In the genomic region with DNA sequence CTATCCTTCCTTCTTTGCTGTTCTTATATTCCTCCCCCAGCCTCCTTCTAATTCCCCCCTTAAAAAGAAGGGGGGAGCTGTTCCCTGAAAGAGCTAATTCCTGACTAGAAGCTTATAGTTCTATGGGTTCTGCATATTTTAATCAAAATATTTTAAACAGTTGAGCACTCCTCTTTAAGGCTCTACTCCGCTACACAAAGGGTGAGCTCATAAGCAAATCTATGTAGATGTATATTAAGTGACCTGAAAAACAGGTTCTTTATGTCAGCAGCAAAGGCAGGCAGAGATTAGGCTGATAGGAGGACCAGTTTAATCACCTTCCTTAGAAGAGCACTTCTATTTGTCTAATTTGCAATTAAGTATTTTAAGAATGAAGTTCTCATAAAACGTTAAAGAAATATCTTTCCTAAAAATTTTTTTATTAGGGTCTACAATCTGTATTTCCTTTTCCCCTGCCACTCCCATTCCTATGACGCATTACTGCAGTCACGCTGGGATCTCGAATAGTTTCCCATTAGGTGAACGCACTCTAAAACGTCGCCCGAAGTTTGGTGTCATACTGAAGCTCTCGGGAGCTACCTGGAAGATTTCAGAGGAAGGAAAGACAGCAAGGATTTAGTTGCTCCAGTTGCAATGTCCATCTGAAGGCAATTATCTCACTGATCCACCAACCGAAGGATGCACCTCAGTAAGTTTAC, we compare ENCODE assay signal across 14 cellular contexts. TPM values are rescaled to one million over a fixed set of nuclear protein-coding genes. Genes with fewer than 3 reads are reported as not detected.
A peak's percentile ranks its signal among the peaks of the same experiment; 100 is the strongest.
DNase-seq lines count a peak whose midpoint lies in the region; ATAC-seq and TF ChIP-seq lines count a peak whose summit lies in the region.
"Had no signal": no experiment of that assay in that cellular context is flagged by ENCODE, and none has a peak within 500 bp of the region (broad histone marks: within the 10 kb centered on the region; RNA-seq: fewer than 3 reads in every experiment).

No MANE protein-coding gene starts in this region.

- DNase-seq in ELF-1 (ENCODE audit: low read depth, low spot score) (peak; percentile 46), foreskin fibroblast (peak in 1 of 2 donors; percentile 71), neuronal stem cell (ENCODE audit: low spot score) (no peak), body of pancreas (no peak)
- DNase-seq in activated naive CD8-positive, alpha-beta T cell treated with anti-CD3 and anti-CD28 coated beads for 36 hours, result no peak
- DNase-seq: NCI-H1417 treated with DMSO at 0.1 percent for 48 hours, Peyer's patch had no signal

- no peak overlapping the region for H3K4ac ChIP-seq in neuronal stem cell (ENCODE audit: low read length)

- ATAC-seq in GM18907 (IDR thresholded peaks at IDR 0.05; ENCODE audit: unreplicated experiment) (no peak), GM21515 (IDR thresholded peaks at IDR 0.05; ENCODE audit: unreplicated experiment) (no peak), body of pancreas (no peak)

- no peaks in the 10 kb centered on the region for H3K9me3 ChIP-seq in neuronal stem cell (replicated peaks in 1 of 2; ENCODE audit: control insufficient read depth in 2 of 2, insufficient read depth in 1 of 2, low read depth in 1 of 2, low read length in 2 of 2)
- no peaks in the 10 kb centered on the region for H3K9me3 ChIP-seq in body of pancreas
- H3K9me3 ChIP-seq: Peyer's patch, vagina had no signal

- H3K36me3 ChIP-seq in neuronal stem cell (replicated peaks in 1 of 2; ENCODE audit: control insufficient read depth in 2 of 2, insufficient read depth in 2 of 2, low read length in 2 of 2), result peaks cover 2 to 64% of the 10 kb centered on the region in 2 donors
- no peaks in the 10 kb centered on the region for H3K36me3 ChIP-seq in body of pancreas (replicated peaks in 1 of 2; ENCODE audit: insufficient read depth in 1 of 2, low read depth in 2 of 2)
- H3K36me3 ChIP-seq: Peyer's patch, vagina had no signal

- H2BK120ac ChIP-seq in neuronal stem cell (ENCODE audit: low read depth, low read length), result no peak overlapping the region

- no peak overlapping the region for H3K23ac ChIP-seq in neuronal stem cell (ENCODE audit: low read depth, low read length, poor library complexity)

- no peak overlapping the region for H2BK5ac ChIP-seq in neuronal stem cell (ENCODE audit: low read length)

- H3K27me3 Mint-ChIP-seq in activated naive CD8-positive, alpha-beta T cell treated with anti-CD3 and anti-CD28 coated beads for 36 hours, result peaks cover 79% of the 10 kb centered on the region

- no peak for TF ChIP-seq POLR2A in body of pancreas (IDR thresholded peaks at IDR 0.05)

- peaks cover 4% of the 10 kb centered on the region for H3K79me1 ChIP-seq in neuronal stem cell (ENCODE audit: low read depth, low read length)

- H4K8ac ChIP-seq in neuronal stem cell (ENCODE audit: low read depth, low read length), result no peak overlapping the region

- H2AK5ac ChIP-seq in neuronal stem cell (ENCODE audit: low read depth, low read length), result no peak overlapping the region

- no peak overlapping the region for H3K4me3 Mint-ChIP-seq in activated naive CD8-positive, alpha-beta T cell treated with anti-CD3 and anti-CD28 coated beads for 36 hours
- H3K4me3 Mint-ChIP-seq: dendritic cell treated with granulocyte-macrophage colony-stimulating factor and Interleukin-4, amounts not matched to agents 40 ng/mL and 50 ng/mL, for 4 days had no signal

- H3K18ac ChIP-seq in neuronal stem cell (ENCODE audit: low read length), result no peak overlapping the region

- no peak overlapping the region for H2AFZ ChIP-seq in neuronal stem cell (ENCODE audit: low read length)
- H2AFZ ChIP-seq: parathyroid adenoma had no signal

- peaks cover 14% of the 10 kb centered on the region for H3K4me1 Mint-ChIP-seq in activated naive CD8-positive, alpha-beta T cell treated with anti-CD3 and anti-CD28 coated beads for 36 hours

- H3K27ac ChIP-seq in VCaP (peak overlapping the region; percentile 91), neuronal stem cell (replicated peaks; ENCODE audit: low read length) (no peak overlapping the region), body of pancreas (no peak overlapping the region)
- H3K27ac ChIP-seq: C4-2B, parathyroid adenoma, Peyer's patch, vagina had no signal

- no peak overlapping the region for H3K9ac ChIP-seq in neuronal stem cell (ENCODE audit: low read depth, low read length, poor library complexity)
- H3K9ac ChIP-seq: parathyroid adenoma had no signal

- H3K4me3 ChIP-seq in foreskin fibroblast (ENCODE audit: low read depth in 1 of 2, low read length in 2 of 2) (peak overlapping the region; percentile 67 to 91), neuronal stem cell (ENCODE audit: low read length in 2 of 2) (peak overlapping the region in 1 of 2 donors; percentile 96), body of pancreas (no peak overlapping the region)

- H3K27ac Mint-ChIP-seq in activated naive CD8-positive, alpha-beta T cell treated with anti-CD3 and anti-CD28 coated beads for 36 hours, result no peak overlapping the region
- H3K27ac Mint-ChIP-seq: dendritic cell treated with granulocyte-macrophage colony-stimulating factor and Interleukin-4, amounts not matched to agents 40 ng/mL and 50 ng/mL, for 4 days had no signal

- no peaks in the 10 kb centered on the region for H3K27me3 ChIP-seq in neuronal stem cell (ENCODE audit: control insufficient read depth in 3 of 3, insufficient read depth in 3 of 3, low read depth in 1 of 3, low read length in 3 of 3)
- no peaks in the 10 kb centered on the region for H3K27me3 ChIP-seq in body of pancreas
- H3K27me3 ChIP-seq: Peyer's patch, vagina had no signal

- no peak overlapping the region for H2BK12ac ChIP-seq in neuronal stem cell (ENCODE audit: low read length)

- intact Hi-C loops in body of pancreas (cut with DNase I), result no loop called here

- H3K36me3 Mint-ChIP-seq in activated naive CD8-positive, alpha-beta T cell treated with anti-CD3 and anti-CD28 coated beads for 36 hours, result no peaks in the 10 kb centered on the region

- H2BK15ac ChIP-seq in neuronal stem cell (ENCODE audit: low read length), result no peak overlapping the region

- H3K14ac ChIP-seq in neuronal stem cell (ENCODE audit: low read length), result no peak overlapping the region

- no peaks in the 10 kb centered on the region for H3K9me3 Mint-ChIP-seq in activated naive CD8-positive, alpha-beta T cell treated with anti-CD3 and anti-CD28 coated beads for 36 hours
- H3K9me3 Mint-ChIP-seq: dendritic cell treated with granulocyte-macrophage colony-stimulating factor and Interleukin-4, amounts not matched to agents 40 ng/mL and 50 ng/mL, for 4 days had no signal

- WGBS in neuronal stem cell (ENCODE audit: extremely low coverage in 2 of 2, insufficient read length in 2 of 2, insufficient replicate concordance in 1 of 2), 2 donors, result no CpG with 5 or more reads among the region's 11 CpGs
- 72 to 75% methylated on average over 11 of the region's 11 CpGs for WGBS in body of pancreas, 2 donors

- TF ChIP-seq CTCF in VCaP (conservative IDR thresholded peaks at IDR 0.05) (no peak), foreskin fibroblast (IDR thresholded peaks at IDR 0.05; ENCODE audit: low read depth, low read length) (no peak), body of pancreas (IDR thresholded peaks at IDR 0.05) (no peak)

- H3K4me1 ChIP-seq in neuronal stem cell (ENCODE audit: control insufficient read depth in 2 of 2, insufficient read depth in 1 of 2, low read depth in 1 of 2, low read length in 2 of 2) (peaks cover 20 to 43% of the 10 kb centered on the region in 2 donors), body of pancreas (peaks cover 17% of the 10 kb centered on the region)
- H3K4me1 ChIP-seq: parathyroid adenoma had no signal

- H3K4me2 ChIP-seq in neuronal stem cell (ENCODE audit: insufficient read depth, low read length, poor library complexity, severe bottlenecking), result peak overlapping the region; percentile 32

- no peak overlapping the region for H4K91ac ChIP-seq in neuronal stem cell (ENCODE audit: low read depth, low read length, poor library complexity)

RNA-seq across cellular contexts. Expression of a gene that starts 5.1 kb away (rescaled TPM):
- 41.2 TPM for polyA plus RNA-seq in neuronal stem cell (2013, experiment 1 of 2)
- 42.0 TPM for polyA plus RNA-seq in neuronal stem cell (2013, experiment 2 of 2)
- total RNA-seq in activated naive CD8-positive, alpha-beta T cell treated with anti-CD3 and anti-CD28 coated beads for 36 hours, result under 1 TPM; 0.06 to 0.08 TPM
- total RNA-seq in body of pancreas, result 1 to 10 TPM; 4.6 to 6.7 TPM

RNA-seq across cellular contexts. Expression of a gene that starts 37.6 kb away (rescaled TPM):
- polyA plus RNA-seq in neuronal stem cell (2013, experiment 1 of 2), result 248 TPM
- 251 TPM for polyA plus RNA-seq in neuronal stem cell (2013, experiment 2 of 2)
- total RNA-seq in activated naive CD8-positive, alpha-beta T cell treated with anti-CD3 and anti-CD28 coated beads for 36 hours, result 10 to 100 TPM; 65.3 to 72.7 TPM
- 10 to 100 TPM; 76.8 to 86.9 TPM for total RNA-seq in body of pancreas

Comparison
In these comparisons a context has a peak if more than half of its experiments do, and no peak if none do; other contexts are left out.
1. H3K4me3 ChIP-seq: peak in foreskin fibroblast (2 of 2); none in body of pancreas (0 of 2).
2. RNA of a gene that starts 5.1 kb away (total RNA-seq): 4.6 to 6.7 TPM in body of pancreas; 0.06 to 0.08 TPM in activated naive CD8-positive, alpha-beta T cell treated with anti-CD3 and anti-CD28 coated beads for 36 hours; every median in the first group is over 4 times any median in the second.